8 cellular contexts compared by ENCODE assay signal in the genomic region with DNA sequence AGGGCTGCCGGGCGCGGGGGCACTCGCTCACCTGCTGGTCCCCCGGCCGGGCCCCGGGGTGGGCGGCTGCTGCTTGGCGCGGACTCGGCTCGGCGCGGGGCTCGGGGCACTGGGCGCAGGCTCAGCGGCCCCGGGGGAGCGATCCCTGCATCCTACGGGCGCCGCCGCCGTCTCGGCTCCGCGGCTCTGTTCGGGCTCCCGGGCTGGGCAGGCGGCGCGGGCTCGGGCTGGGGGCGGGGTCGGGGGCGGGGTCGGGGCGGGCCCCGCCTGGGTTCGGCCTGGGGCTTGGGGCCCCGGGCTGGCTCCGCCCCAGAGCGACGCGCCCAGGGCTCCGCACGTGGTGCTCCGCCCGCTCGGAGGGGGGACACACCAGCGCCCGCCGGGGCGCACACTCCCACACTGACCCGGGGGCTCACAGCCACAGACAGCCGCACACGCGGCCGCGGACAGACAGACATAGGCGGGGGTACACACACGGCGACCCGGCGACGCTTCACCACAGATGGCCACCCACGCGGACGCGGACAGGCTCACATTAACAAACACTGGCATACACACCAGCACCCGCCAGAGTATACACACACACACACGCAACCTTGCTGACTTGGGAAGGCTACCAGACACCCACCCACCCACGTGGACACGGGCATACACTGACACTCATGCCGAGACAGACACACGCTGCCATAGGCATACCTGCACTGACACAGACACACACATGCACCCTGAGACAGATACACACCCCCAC. TPM values are rescaled to one million over a fixed set of nuclear protein-coding genes. Genes with fewer than 3 reads are reported as not detected.
DNase-seq lines count a peak whose midpoint lies in the region; ATAC-seq and TF ChIP-seq lines count a peak whose summit lies in the region.

A gene (minus strand): TSS at position 188 of the 748 bp plus-strand sequence. CDS start 16,380 bp downstream, outside the sequence.

- no peaks in the 10 kb centered on the region; the same call in 1 of the 2 replicates for H3K27me3 ChIP-seq in KMS-11 (ENCODE audit: insufficient read depth, low read depth)

- no peaks in the 10 kb centered on the region for H3K9me3 ChIP-seq in mesodermal cell (ENCODE audit: control insufficient read depth, low read length)

- no peaks in the 10 kb centered on the region for H3K79me2 ChIP-seq in KMS-11 (ENCODE audit: insufficient read depth, low read depth)

- H3K4me1 ChIP-seq in KMS-11 (ENCODE audit: low read depth, poor library complexity, severe bottlenecking), result no peaks in the 10 kb centered on the region
- H3K4me1 ChIP-seq in mesodermal cell (ENCODE audit: control insufficient read depth, insufficient read depth, low read length, poor library complexity, severe bottlenecking), result no peaks in the 10 kb centered on the region

- no peaks in the 10 kb centered on the region for H4K20me1 ChIP-seq in KMS-11 (ENCODE audit: insufficient read depth)

- WGBS in mesodermal cell (ENCODE audit: insufficient coverage in 2 of 2), 2 experiments, result 4 to 5% methylated on average over 43 to 60 of the region's 76 CpGs

- peak within 1 kb of the TSS; percentile 48 for H3K4me2 ChIP-seq in KMS-11

- peak; percentile 38 for DNase-seq in NCI-H345 (lab: John Stamatoyannopoulos, UW)
- no peak for DNase-seq in NCI-H345 treated with DMSO at 0.1 percent for 48 hours (lab: John Stamatoyannopoulos, UW; ENCODE audit: unreplicated experiment)
- peak; percentile 84 for DNase-seq in activated CD4-positive, alpha-beta T cell treated with anti-CD3 and anti-CD28 coated beads, Interleukin-2, amount 10 ng/mL, durations not matched to agents 24 days and 14 days
- peak; percentile 45 for DNase-seq in effector CD8-positive, alpha-beta T cell (lab: John Stamatoyannopoulos, UW)
- DNase-seq in stimulated activated CD8-positive, alpha-beta memory T cell treated with anti-CD3 and anti-CD28 coated beads, Interleukin-4, amount 100 ng/mL, for 4 hours (ENCODE audit: low read depth in 2 of 2, low spot score in 1 of 2), result peak; percentile 31 to 32

- intact Hi-C loops in activated CD4-positive, alpha-beta T cell treated with anti-CD3 and anti-CD28 coated beads, Interleukin-2, amount 10 ng/mL, durations not matched to agents 24 days and 14 days (cut with micrococcal nuclease), result loop anchor here (2.0 to 5.0 kb wide), 3 partner anchors 129 to 353 kb away; a partner anchor contains a TSS

- peak within 1 kb of the TSS; percentile 52; the same call in 1 of the 2 replicates for H3K9ac ChIP-seq in KMS-11

- peaks cover 1% of the 10 kb centered on the region for H3K36me3 Mint-ChIP-seq in activated CD4-positive, alpha-beta T cell treated with anti-CD3 and anti-CD28 coated beads, Interleukin-2, amount 10 ng/mL, durations not matched to agents 24 days and 14 days (ENCODE audit: low read depth)

- peaks cover 10% of the 10 kb centered on the region for H3K27me3 Mint-ChIP-seq in activated CD4-positive, alpha-beta T cell treated with anti-CD3 and anti-CD28 coated beads, Interleukin-2, amount 10 ng/mL, durations not matched to agents 24 days and 14 days

- no peak within 1 kb of the TSS for H3K27ac ChIP-seq in KMS-11
- H3K27ac ChIP-seq in mesodermal cell (ENCODE audit: low read depth, low read length, severe bottlenecking), result no peak within 1 kb of the TSS

- H3K36me3 ChIP-seq in KMS-11 (ENCODE audit: insufficient read depth) (no peaks in the 10 kb centered on the region), mesodermal cell (ENCODE audit: control insufficient read depth, insufficient read depth, low read length) (no peaks in the 10 kb centered on the region)

- no peak for TF ChIP-seq CTCF in KMS-11 (conservative IDR thresholded peaks at IDR 0.05; ENCODE audit: low read depth, low read length)

- H3K4me1 Mint-ChIP-seq in activated CD4-positive, alpha-beta T cell treated with anti-CD3 and anti-CD28 coated beads, Interleukin-2, amount 10 ng/mL, durations not matched to agents 24 days and 14 days, result peaks cover 2% of the 10 kb centered on the region

- H3K4me3 ChIP-seq in KMS-11 (IDR thresholded peaks at IDR 0.05; ENCODE audit: insufficient read depth, low read depth, low read length) (no peak within 1 kb of the TSS), mesodermal cell (ENCODE audit: extremely low read depth, insufficient read depth, low read length, poor library complexity, severe bottlenecking) (peak within 1 kb of the TSS; percentile 48)

- H3K27ac Mint-ChIP-seq in activated CD4-positive, alpha-beta T cell treated with anti-CD3 and anti-CD28 coated beads, Interleukin-2, amount 10 ng/mL, durations not matched to agents 24 days and 14 days, result no peak within 1 kb of the TSS

- ATAC-seq in GM18520 (IDR thresholded peaks at IDR 0.05; ENCODE audit: unreplicated experiment), result no peak

- peak within 1 kb of the TSS; percentile 75; the same call in 1 of the 2 replicates for H2AFZ ChIP-seq in KMS-11 (ENCODE audit: low read depth)

- H3K4me3 Mint-ChIP-seq in activated CD4-positive, alpha-beta T cell treated with anti-CD3 and anti-CD28 coated beads, Interleukin-2, amount 10 ng/mL, durations not matched to agents 24 days and 14 days, result peak within 1 kb of the TSS; percentile 72

- H3K9me3 Mint-ChIP-seq in activated CD4-positive, alpha-beta T cell treated with anti-CD3 and anti-CD28 coated beads, Interleukin-2, amount 10 ng/mL, durations not matched to agents 24 days and 14 days, result no peaks in the 10 kb centered on the region

RNA-seq across cellular contexts. Expression of the gene that starts here (rescaled TPM):
- total RNA-seq in activated CD4-positive, alpha-beta T cell treated with anti-CD3 and anti-CD28 coated beads, Interleukin-2, amount 10 ng/mL, durations not matched to agents 24 days and 14 days, result not detected in 2 replicates
- polyA plus RNA-seq in mesodermal cell (2013, experiment 1 of 2), result 2.9 TPM
- 1.1 TPM for polyA plus RNA-seq in mesodermal cell (2013, experiment 2 of 2)

Comparison
In these comparisons a context has a peak if more than half of its experiments do, and no peak if none do; other contexts are left out.
1. Peak in DNase-seq in activated CD4-positive, alpha-beta T cell treated with anti-CD3 and anti-CD28 coated beads, Interleukin-2, amount 10 ng/mL, durations not matched to agents 24 days and 14 days; RNA of the gene not detected or under 1 TPM.